In the genomic region with DNA sequence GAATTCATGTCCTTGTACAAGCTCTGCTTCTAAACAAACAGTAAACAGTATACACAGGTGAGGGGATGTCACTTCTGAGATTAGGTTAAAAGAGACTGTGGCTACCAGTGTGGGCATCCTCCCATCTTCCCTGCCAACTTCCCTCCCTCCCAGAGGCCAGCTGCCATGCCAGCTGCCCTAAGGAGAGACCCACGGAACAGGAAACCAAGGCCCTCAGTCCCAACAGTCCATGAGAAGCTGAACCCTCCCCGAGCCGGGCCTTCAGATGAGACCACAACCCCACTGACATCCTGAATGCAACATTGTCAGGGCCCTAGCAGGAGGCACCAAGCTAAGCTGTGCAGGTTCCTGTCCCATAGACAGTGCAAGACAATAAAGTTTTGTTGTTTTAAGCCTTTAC, we compare ENCODE assay signal across 17 cellular contexts.
DNase-seq lines count a peak whose midpoint lies in the region; ATAC-seq and TF ChIP-seq lines count a peak whose summit lies in the region.
"Had no signal": no experiment of that assay in that cellular context is flagged by ENCODE, and none has a peak within 500 bp of the region (broad histone marks: within the 10 kb centered on the region; RNA-seq: fewer than 3 reads in every experiment).

No MANE protein-coding gene starts in this region.

- H3K4me3 Mint-ChIP-seq in activated T-helper 2 cell treated with anti-CD3 and anti-CD28 coated beads, Interferon-gamma antibody, Interleukin-2, Interleukin-4, amounts not matched to agents 10 μg/mL and 5 μg/mL and 100 μg/mL, durations not matched to agents 14 hours and 24 hours and 36 hours (ENCODE audit: low read depth): no peak overlapping the region
- H3K4me3 Mint-ChIP-seq: CD4-positive, alpha-beta T cell; HFFc6 had no signal

- POLR2A ChIA-PET in A673 (lab: Charles Lee; ENCODE audit: low non-redundant PET): no interaction called here

- BruUV-seq in A673 (replicated peaks; lab: Mats Ljungman, UMichigan): no TSS peak

- peak overlapping the region; percentile 63 for H3K27ac ChIP-seq in A673 (ENCODE audit: low read depth, low read length, poor library complexity, severe bottlenecking)
- H3K27ac ChIP-seq in cingulate gyrus (ENCODE audit: low read depth, low read length): peak overlapping the region; percentile 44
- H3K27ac ChIP-seq in gastrocnemius medialis: peak overlapping the region in 3 of 4 donors; percentile 91 to 93 (median 91)
- H3K27ac ChIP-seq: HL-60 had no signal

- H3K9me3 ChIP-seq in A673 (ENCODE audit: low read depth, low read length, poor library complexity, severe bottlenecking): no peaks in the 10 kb centered on the region
- H3K9me3 ChIP-seq in gastrocnemius medialis: no peaks in the 10 kb centered on the region

- no peak overlapping the region for H3K27ac Mint-ChIP-seq in activated T-helper 2 cell treated with anti-CD3 and anti-CD28 coated beads, Interferon-gamma antibody, Interleukin-2, Interleukin-4, amounts not matched to agents 10 μg/mL and 5 μg/mL and 100 μg/mL, durations not matched to agents 14 hours and 24 hours and 36 hours
- H3K27ac Mint-ChIP-seq: CD4-positive, alpha-beta T cell; HFFc6 had no signal

- CTCF ChIA-PET in A673 (lab: Charles Lee): interaction anchor here (0.6 kb wide), 1 partner anchor 62 kb away, joined by 17 read pairs; no protein-coding TSS in a partner anchor

- peaks cover 16% of the 10 kb centered on the region for H3K27me3 Mint-ChIP-seq in activated T-helper 2 cell treated with anti-CD3 and anti-CD28 coated beads, Interferon-gamma antibody, Interleukin-2, Interleukin-4, amounts not matched to agents 10 μg/mL and 5 μg/mL and 100 μg/mL, durations not matched to agents 14 hours and 24 hours and 36 hours (ENCODE audit: low read depth)

- peaks cover 3% of the 10 kb centered on the region for H3K4me1 Mint-ChIP-seq in activated T-helper 2 cell treated with anti-CD3 and anti-CD28 coated beads, Interferon-gamma antibody, Interleukin-2, Interleukin-4, amounts not matched to agents 10 μg/mL and 5 μg/mL and 100 μg/mL, durations not matched to agents 14 hours and 24 hours and 36 hours (ENCODE audit: low read depth)

- H3K36me3 ChIP-seq in A673 (ENCODE audit: insufficient read depth, low read length, poor library complexity, severe bottlenecking) (no peaks in the 10 kb centered on the region), gastrocnemius medialis (no peaks in the 10 kb centered on the region)

- no peaks in the 10 kb centered on the region for H3K27me3 ChIP-seq in A673 (replicated peaks; ENCODE audit: insufficient read depth, low read depth, low read length, poor library complexity)
- H3K27me3 ChIP-seq in gastrocnemius medialis: no peaks in the 10 kb centered on the region

- intact Hi-C loops in A673 (cut with micrococcal nuclease; ENCODE audit: unreplicated experiment): loop anchor here (10.0 kb wide), 1 partner anchor 101 kb away; no protein-coding TSS in a partner anchor
- intact Hi-C loops in gastrocnemius medialis (cut with DNase I; ENCODE audit: low total_unique reads): no loop called here
- intact Hi-C loops in activated T-helper 2 cell treated with anti-CD3 and anti-CD28 coated beads, Interferon-gamma antibody, Interleukin-2, Interleukin-4, amounts not matched to agents 10 μg/mL and 5 μg/mL and 100 μg/mL, durations not matched to agents 14 hours and 24 hours and 36 hours (cut with micrococcal nuclease): loop anchor here (10.0 kb wide), 1 partner anchor 91 kb away; no protein-coding TSS in a partner anchor

- H3K4me1 ChIP-seq in A673 (ENCODE audit: insufficient read depth, low read length, poor library complexity, severe bottlenecking) (peaks cover 44% of the 10 kb centered on the region), gastrocnemius medialis (peaks cover 69 to 93% of the 10 kb centered on the region in 2 donors)

- TF ChIP-seq POLR2A in gastrocnemius medialis (IDR thresholded peaks at IDR 0.05): no peak

- TF ChIP-seq CTCF in A673 (conservative IDR thresholded peaks at IDR 0.05; ENCODE audit: low read depth, low read length): no peak
- TF ChIP-seq CTCF in gastrocnemius medialis (IDR thresholded peaks at IDR 0.05 in 4 of 5, conservative IDR thresholded peaks at IDR 0.05 in 1 of 5): no peak

- DNase-seq in A673 (ENCODE audit: low spot score): no peak
- DNase-seq in myocyte (ENCODE audit: low read depth): peak; percentile 62
- no peak for DNase-seq in gastrocnemius medialis
- DNase-seq in ureter (ENCODE audit: low spot score): no peak
- DNase-seq in Ammon's horn (ENCODE audit: low spot score): no peak
- DNase-seq in activated T-helper 2 cell treated with anti-CD3 and anti-CD28 coated beads, Interferon-gamma antibody, Interleukin-2, Interleukin-4, amounts not matched to agents 10 μg/mL and 5 μg/mL and 100 μg/mL, durations not matched to agents 14 hours and 24 hours and 36 hours (ENCODE audit: low spot score): no peak
- DNase-seq in DMS53 (lab: John Stamatoyannopoulos, UW): no peak
- DNase-seq: Calu3; CD4-positive, alpha-beta T cell; DND-41; GDM1; HFFc6; KBM-7; NCI-H1048; NCI-H524 treated with DMSO at 0.1 percent for 48 hours had no signal

- no peak for ATAC-seq in gastrocnemius medialis

- no peaks in the 10 kb centered on the region for H3K9me3 Mint-ChIP-seq in activated T-helper 2 cell treated with anti-CD3 and anti-CD28 coated beads, Interferon-gamma antibody, Interleukin-2, Interleukin-4, amounts not matched to agents 10 μg/mL and 5 μg/mL and 100 μg/mL, durations not matched to agents 14 hours and 24 hours and 36 hours
- H3K9me3 Mint-ChIP-seq: CD4-positive, alpha-beta T cell; HFFc6 had no signal

- no peak overlapping the region for H3K4me3 ChIP-seq in A673 (ENCODE audit: low read depth, low read length, poor library complexity, severe bottlenecking)
- no peak overlapping the region for H3K4me3 ChIP-seq in gastrocnemius medialis

- in situ Hi-C loops in gastrocnemius medialis (cut with MboI; ENCODE audit: low sequenced_read_pairs in 4 of 4): loop anchor here in 3 of 4 donors (10.0 to 25.0 kb wide), 3 partner anchors 59 to 283 kb away; no protein-coding TSS in a partner anchor

- no peaks in the 10 kb centered on the region for H3K36me3 Mint-ChIP-seq in activated T-helper 2 cell treated with anti-CD3 and anti-CD28 coated beads, Interferon-gamma antibody, Interleukin-2, Interleukin-4, amounts not matched to agents 10 μg/mL and 5 μg/mL and 100 μg/mL, durations not matched to agents 14 hours and 24 hours and 36 hours (ENCODE audit: low read depth)
